Comparison of ENCODE assay signal across 13 cellular contexts in genomic region chr19:51480590-51480989, GRCh38. TPM values are rescaled to one million over a fixed set of nuclear protein-coding genes. Genes with fewer than 3 reads are reported as not detected.
A peak's percentile ranks its signal among the peaks of the same experiment; 100 is the strongest.
DNase-seq lines count a peak whose midpoint lies in the region; ATAC-seq and TF ChIP-seq lines count a peak whose summit lies in the region.
"Had no signal": no experiment of that assay in that cellular context is flagged by ENCODE, and none has a peak within 500 bp of the region (broad histone marks: within the 10 kb centered on the region; RNA-seq: fewer than 3 reads in every experiment).

No MANE protein-coding gene starts in this region.

- DNase-seq in stimulated activated CD4-positive, alpha-beta T cell treated with anti-CD3 and anti-CD28 coated beads, Interleukin-15, amount 100 ng/mL, for 24 hours, result peak; percentile 47
- no peak for DNase-seq in stimulated activated CD4-positive, alpha-beta T cell treated with anti-CD3 and anti-CD28 coated beads, Interleukin-4, amount 100 ng/mL, for 4 hours
- DNase-seq in fibroblast of the aortic adventitia (ENCODE audit: low read depth), result peak; percentile 4
- no peak for DNase-seq in nucleus accumbens (lab: John Stamatoyannopoulos, UW)
- no peak for DNase-seq in NCI-H1436 (lab: John Stamatoyannopoulos, UW)
- no peak for DNase-seq in activated T-cell treated with anti-CD3 and anti-CD28 coated beads, Interleukin-2, amount 50 U/mL, for 48 hours
- DNase-seq: C1 segment of cervical spinal cord; effector memory CD4-positive, alpha-beta T cell; hippocampal formation; stimulated activated naive B cell treated with anti-CD40 and anti-IgM and Interleukin-4, amounts not matched to agents 10 μg/mL and 1 μg/mL and 100 μg/mL, for 72 hours had no signal

- TF ChIP-seq CTCF in fibroblast of the aortic adventitia (IDR thresholded peaks at IDR 0.05; ENCODE audit: insufficient read depth, low read length), result no peak

- no peak for ATAC-seq in HG02678 (IDR thresholded peaks at IDR 0.05; ENCODE audit: unreplicated experiment)
- ATAC-seq: stimulated activated naive B cell treated with anti-CD40 and anti-IgM and Interleukin-4, amounts not matched to agents 10 μg/mL and 1 μg/mL and 100 μg/mL, for 72 hours had no signal

- H3K4me3 ChIP-seq in fibroblast of the aortic adventitia (ENCODE audit: low read depth, low read length), result no peak overlapping the region

TF ChIP-seq in PFSK-1, 5 proteins besides CTCF, POLR2A, EP300 and RAD21:
- TF ChIP-seq REST (IDR thresholded peaks at IDR 0.05; ENCODE audit: insufficient read depth in 1 of 2, low read depth in 2 of 2, low read length in 2 of 2) (peak; percentile 90 to 99), POLR2AphosphoS5 (IDR thresholded peaks at IDR 0.05; ENCODE audit: low read depth, low read length) (no peak), TAF1 (IDR thresholded peaks at IDR 0.05; ENCODE audit: borderline replicate concordance, insufficient read depth, low read length) (no peak), SIN3A (IDR thresholded peaks at IDR 0.05; ENCODE audit: borderline replicate concordance, insufficient read depth, low read length) (peak; percentile 33; the same call in 1 of the 2 replicates), FOXP2 (optimal IDR thresholded peaks at IDR 0.05; ENCODE audit: borderline replicate concordance, extremely low read depth, extremely low read length, insufficient read depth) (no peak)

RNA-seq across cellular contexts. Expression of gene CEACAM18, which starts 2.3 kb away (rescaled TPM):
- polyA plus RNA-seq in PFSK-1 (2012; ENCODE audit: insufficient read length, low read depth), result not detected
- not detected in 2 replicates for total RNA-seq in fibroblast of the aortic adventitia (ENCODE audit: low replicate concordance)
- total RNA-seq: HT1080 had no signal

RNA-seq across cellular contexts. Expression of gene SIGLEC12, which starts 21.0 kb away (rescaled TPM):
- not detected for polyA plus RNA-seq in PFSK-1 (2012; ENCODE audit: insufficient read length, low read depth)
- total RNA-seq in fibroblast of the aortic adventitia (ENCODE audit: low replicate concordance), result not detected in 2 replicates
- total RNA-seq: HT1080 had no signal

RNA-seq across cellular contexts. Expression of gene SIGLEC8, which starts 22.3 kb away (rescaled TPM):
- polyA plus RNA-seq in PFSK-1 (2012; ENCODE audit: insufficient read length, low read depth), result 0.09 TPM
- not detected in 2 replicates for total RNA-seq in fibroblast of the aortic adventitia (ENCODE audit: low replicate concordance)
- total RNA-seq: HT1080 had no signal

RNA-seq across cellular contexts. Expression of gene SIGLEC6, which starts 50.9 kb away (rescaled TPM):
- polyA plus RNA-seq in PFSK-1 (2012; ENCODE audit: insufficient read length, low read depth), result not detected
- total RNA-seq in fibroblast of the aortic adventitia (ENCODE audit: low replicate concordance), result not detected in 2 replicates
- total RNA-seq: HT1080 had no signal

Comparison
In these comparisons a context has a peak if more than half of its experiments do, and no peak if none do; other contexts are left out.
1. DNase-seq: peak in stimulated activated CD4-positive, alpha-beta T cell treated with anti-CD3 and anti-CD28 coated beads, Interleukin-15, amount 100 ng/mL, for 24 hours (single experiment) and fibroblast of the aortic adventitia (single experiment); none in stimulated activated CD4-positive, alpha-beta T cell treated with anti-CD3 and anti-CD28 coated beads, Interleukin-4, amount 100 ng/mL, for 4 hours (0 of 2), nucleus accumbens (0 of 56), NCI-H1436 (single experiment) and activated T-cell treated with anti-CD3 and anti-CD28 coated beads, Interleukin-2, amount 50 U/mL, for 48 hours (0 of 2).